Comparison of ENCODE assay signal across 1 cellular context in genomic region chr3:8653800-8654408, GRCh38.
TF ChIP-seq lines count a peak whose summit lies in the region.

No MANE protein-coding gene starts in this region.

TF ChIP-seq in HepG2, 621 proteins besides CTCF, POLR2A, EP300 and RAD21 (continues in another document):
- TF ChIP-seq SKIL (CRISPR knock-in tag; IDR thresholded peaks at IDR 0.05; ENCODE audit: borderline replicate concordance): peak; percentile 61; the same call in 1 of the 2 replicates
- TF ChIP-seq GATA4 (IDR thresholded peaks at IDR 0.05; ENCODE audit: borderline replicate concordance, low read depth): no peak
- no peak for TF ChIP-seq NR2F6 (IDR thresholded peaks at IDR 0.05)
- peak; percentile 42; the same call in 1 of the 2 replicates for TF ChIP-seq NR2F6 (CRISPR knock-in tag; IDR thresholded peaks at IDR 0.05)
- no peak for TF ChIP-seq ELF3 (CRISPR knock-in tag; IDR thresholded peaks at IDR 0.05)
- no peak for TF ChIP-seq HNRNPLL (IDR thresholded peaks at IDR 0.05; ENCODE audit: low read depth, low read length, poor library complexity, severe bottlenecking)
- TF ChIP-seq NPAS2 (CRISPR knock-in tag; IDR thresholded peaks at IDR 0.05; ENCODE audit: borderline replicate concordance): no peak
- no peak for TF ChIP-seq MLLT10 (CRISPR knock-in tag; IDR thresholded peaks at IDR 0.05)
- TF ChIP-seq HMGXB4 (CRISPR knock-in tag; IDR thresholded peaks at IDR 0.05; ENCODE audit: borderline replicate concordance in 1 of 2, low read depth in 1 of 2): no peak
- 0 out of 2 replicates have a peak, but pooled peaks have one; percentile 22 for TF ChIP-seq JUND (CRISPR knock-in tag; IDR thresholded peaks at IDR 0.05)
- 0 out of 2 replicates have a peak, but pooled peaks have one; percentile 26 for TF ChIP-seq ZNF609 (CRISPR knock-in tag; IDR thresholded peaks at IDR 0.05; ENCODE audit: borderline replicate concordance)
- no peak for TF ChIP-seq ZNF597 (CRISPR knock-in tag; IDR thresholded peaks at IDR 0.05)
- TF ChIP-seq PAXIP1 (CRISPR knock-in tag; conservative IDR thresholded peaks at IDR 0.05): peak; percentile 65
- TF ChIP-seq MXI1 (IDR thresholded peaks at IDR 0.05; ENCODE audit: borderline replicate concordance, low read depth, low read length): peak; percentile 63; the same call in 1 of the 3 replicates
- TF ChIP-seq DRAP1 (CRISPR knock-in tag; IDR thresholded peaks at IDR 0.05): peak; percentile 36; the same call in 1 of the 2 replicates
- TF ChIP-seq ZMYM3 (CRISPR knock-in tag; IDR thresholded peaks at IDR 0.05): peak; percentile 75; the same call in 1 of the 2 replicates
- TF ChIP-seq MEIS2 (CRISPR knock-in tag; IDR thresholded peaks at IDR 0.05): 0 out of 2 replicates have a peak, but pooled peaks have one; percentile 35
- no peak for TF ChIP-seq RERE (CRISPR knock-in tag; IDR thresholded peaks at IDR 0.05; ENCODE audit: low read depth)
- no peak for TF ChIP-seq DNMT1 (CRISPR knock-in tag; IDR thresholded peaks at IDR 0.05)
- TF ChIP-seq SNAPC4 (CRISPR knock-in tag; IDR thresholded peaks at IDR 0.05): no peak
- TF ChIP-seq ZNF777 (CRISPR knock-in tag; IDR thresholded peaks at IDR 0.05): no peak
- peak; percentile 33; the same call in 1 of the 2 replicates for TF ChIP-seq MIER3 (CRISPR knock-in tag; IDR thresholded peaks at IDR 0.05; ENCODE audit: borderline replicate concordance)
- no peak for TF ChIP-seq ZNF614 (CRISPR knock-in tag; IDR thresholded peaks at IDR 0.05; ENCODE audit: borderline replicate concordance)
